8 cellular contexts compared by ENCODE assay signal in the genomic region with DNA sequence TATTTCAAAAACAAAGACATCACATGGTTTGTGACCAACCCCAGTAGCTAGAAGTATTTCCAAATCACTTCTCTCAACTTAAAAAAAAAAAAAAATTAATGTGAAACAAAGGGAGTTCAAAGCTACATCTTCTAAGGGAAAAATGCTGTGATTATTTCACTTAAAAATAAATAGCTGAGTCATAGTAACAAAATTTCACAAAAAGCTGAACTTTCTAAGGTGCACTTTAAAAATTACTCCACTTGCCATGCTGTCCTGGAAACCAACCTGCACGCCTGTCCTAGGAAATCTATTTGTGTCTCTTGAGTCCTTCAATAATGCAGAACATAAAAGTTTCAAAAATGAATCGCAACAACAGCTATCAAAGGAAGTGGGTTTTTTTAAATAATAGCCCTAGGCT. TPM values are rescaled to one million over a fixed set of nuclear protein-coding genes. Genes with fewer than 3 reads are reported as not detected.
DNase-seq lines count a peak whose midpoint lies in the region; ATAC-seq and TF ChIP-seq lines count a peak whose summit lies in the region.

No MANE protein-coding gene starts in this region.

- H3K27me3 ChIP-seq in thoracic aorta (replicated peaks; ENCODE audit: insufficient read depth): no peaks in the 10 kb centered on the region

- no peaks in the 10 kb centered on the region for H3K27me3 Mint-ChIP-seq in activated CD4-positive, alpha-beta T cell treated with anti-CD3 and anti-CD28 coated beads, Interleukin-2, amount 10 ng/mL, durations not matched to agents 24 days and 14 days
- H3K27me3 Mint-ChIP-seq in activated naive CD8-positive, alpha-beta T cell treated with anti-CD3 and anti-CD28 coated beads, Interleukin-2, amount 10 ng/mL, durations not matched to agents 7 days and 5 days: no peaks in the 10 kb centered on the region

- no peak for ATAC-seq in activated naive CD8-positive, alpha-beta T cell treated with anti-CD3 and anti-CD28 coated beads, Interleukin-2, amount 10 ng/mL, durations not matched to agents 7 days and 5 days (ENCODE audit: low read depth)
- ATAC-seq in thoracic aorta (ENCODE audit: insufficient number of reproducible peaks, low FRiP score, low read depth) (no peak), HG03460 (IDR thresholded peaks at IDR 0.05; ENCODE audit: unreplicated experiment) (no peak)

- no peaks in the 10 kb centered on the region for H3K36me3 Mint-ChIP-seq in activated CD4-positive, alpha-beta T cell treated with anti-CD3 and anti-CD28 coated beads, Interleukin-2, amount 10 ng/mL, durations not matched to agents 24 days and 14 days (ENCODE audit: low read depth)
- H3K36me3 Mint-ChIP-seq in activated naive CD8-positive, alpha-beta T cell treated with anti-CD3 and anti-CD28 coated beads, Interleukin-2, amount 10 ng/mL, durations not matched to agents 7 days and 5 days: peaks cover 6% of the 10 kb centered on the region

- TF ChIP-seq CTCF in thoracic aorta (IDR thresholded peaks at IDR 0.05): no peak

- H3K4me1 Mint-ChIP-seq in activated CD4-positive, alpha-beta T cell treated with anti-CD3 and anti-CD28 coated beads, Interleukin-2, amount 10 ng/mL, durations not matched to agents 24 days and 14 days: peaks cover 37% of the 10 kb centered on the region
- peaks cover 26% of the 10 kb centered on the region for H3K4me1 Mint-ChIP-seq in activated naive CD8-positive, alpha-beta T cell treated with anti-CD3 and anti-CD28 coated beads, Interleukin-2, amount 10 ng/mL, durations not matched to agents 7 days and 5 days

- H3K4me3 ChIP-seq in thoracic aorta: peak overlapping the region; percentile 83

- no peak overlapping the region for H3K27ac ChIP-seq in thoracic aorta

- DNase-seq in activated CD4-positive, alpha-beta T cell treated with anti-CD3 and anti-CD28 coated beads, Interleukin-2, amount 10 ng/mL, durations not matched to agents 24 days and 14 days: no peak
- no peak for DNase-seq in activated CD4-positive, alpha-beta T cell treated with anti-CD3 and anti-CD28 coated beads, Interleukin-2, amount 50 U/mL, for 1 hour
- no peak for DNase-seq in activated naive CD8-positive, alpha-beta T cell treated with anti-CD3 and anti-CD28 coated beads, Interleukin-2, amount 10 ng/mL, durations not matched to agents 7 days and 5 days
- DNase-seq in iris pigment epithelial cell (ENCODE audit: low read depth) (peak; percentile 12), thoracic aorta (ENCODE audit: low spot score) (no peak)
- no peak for DNase-seq in stimulated activated CD4-positive, alpha-beta T cell treated with anti-CD3 and anti-CD28 coated beads, Interleukin-2, amount 100 ng/mL, for 24 hours
- DNase-seq in stimulated activated CD4-positive, alpha-beta T cell treated with anti-CD3 and anti-CD28 coated beads, Interleukin-4, amount 100 ng/mL, for 4 hours: no peak

- POLR2A ChIA-PET in activated naive CD8-positive, alpha-beta T cell treated with anti-CD3 and anti-CD28 coated beads, Interleukin-2, amount 10 ng/mL, durations not matched to agents 7 days and 5 days (lab: Charles Lee): interaction anchor here (0.9 to 3.0 kb wide), 6 partner anchors 16 to 178 kb away, joined by 3 to 12 read pairs (median 4); partner anchors contain the start of gene XXYLT1

- H3K9me3 ChIP-seq in thoracic aorta: no peaks in the 10 kb centered on the region

- peak overlapping the region; percentile 91 for H3K27ac Mint-ChIP-seq in activated CD4-positive, alpha-beta T cell treated with anti-CD3 and anti-CD28 coated beads, Interleukin-2, amount 10 ng/mL, durations not matched to agents 24 days and 14 days
- H3K27ac Mint-ChIP-seq in activated naive CD8-positive, alpha-beta T cell treated with anti-CD3 and anti-CD28 coated beads, Interleukin-2, amount 10 ng/mL, durations not matched to agents 7 days and 5 days: peak overlapping the region; percentile 93

- intact Hi-C loops in activated CD4-positive, alpha-beta T cell treated with anti-CD3 and anti-CD28 coated beads, Interleukin-2, amount 10 ng/mL, durations not matched to agents 24 days and 14 days (cut with micrococcal nuclease): loop anchor here (5.0 to 10.0 kb wide), 4 partner anchors 676 to 991 kb away; partner anchors contain the start of genes FAM43A, LSG1 and UBXN7

- H3K9me3 Mint-ChIP-seq in activated CD4-positive, alpha-beta T cell treated with anti-CD3 and anti-CD28 coated beads, Interleukin-2, amount 10 ng/mL, durations not matched to agents 24 days and 14 days: no peaks in the 10 kb centered on the region
- peaks cover 2% of the 10 kb centered on the region for H3K9me3 Mint-ChIP-seq in activated naive CD8-positive, alpha-beta T cell treated with anti-CD3 and anti-CD28 coated beads, Interleukin-2, amount 10 ng/mL, durations not matched to agents 7 days and 5 days

- H3K36me3 ChIP-seq in thoracic aorta: no peaks in the 10 kb centered on the region

- peaks cover 14 to 20% of the 10 kb centered on the region in 2 donors for H3K4me1 ChIP-seq in thoracic aorta (ENCODE audit: control insufficient read depth in 1 of 2, low read depth in 2 of 2)

- H3K4me3 Mint-ChIP-seq in activated CD4-positive, alpha-beta T cell treated with anti-CD3 and anti-CD28 coated beads, Interleukin-2, amount 10 ng/mL, durations not matched to agents 24 days and 14 days: peak overlapping the region; percentile 97
- peak overlapping the region; percentile 87 for H3K4me3 Mint-ChIP-seq in activated naive CD8-positive, alpha-beta T cell treated with anti-CD3 and anti-CD28 coated beads, Interleukin-2, amount 10 ng/mL, durations not matched to agents 7 days and 5 days

RNA-seq across cellular contexts. Expression of gene ACAP2, which starts 1.8 kb away (rescaled TPM):
- 39.1 and 40.0 TPM in 2 replicates for total RNA-seq in activated CD4-positive, alpha-beta T cell treated with anti-CD3 and anti-CD28 coated beads, Interleukin-2, amount 10 ng/mL, durations not matched to agents 24 days and 14 days
- 10 to 100 TPM; 68.3 to 73.4 TPM for total RNA-seq in activated naive CD8-positive, alpha-beta T cell treated with anti-CD3 and anti-CD28 coated beads, Interleukin-2, amount 10 ng/mL, durations not matched to agents 7 days and 5 days
- total RNA-seq in thoracic aorta: 10 to 100 TPM; 32.2 to 56.7 TPM
